In the genomic region with DNA sequence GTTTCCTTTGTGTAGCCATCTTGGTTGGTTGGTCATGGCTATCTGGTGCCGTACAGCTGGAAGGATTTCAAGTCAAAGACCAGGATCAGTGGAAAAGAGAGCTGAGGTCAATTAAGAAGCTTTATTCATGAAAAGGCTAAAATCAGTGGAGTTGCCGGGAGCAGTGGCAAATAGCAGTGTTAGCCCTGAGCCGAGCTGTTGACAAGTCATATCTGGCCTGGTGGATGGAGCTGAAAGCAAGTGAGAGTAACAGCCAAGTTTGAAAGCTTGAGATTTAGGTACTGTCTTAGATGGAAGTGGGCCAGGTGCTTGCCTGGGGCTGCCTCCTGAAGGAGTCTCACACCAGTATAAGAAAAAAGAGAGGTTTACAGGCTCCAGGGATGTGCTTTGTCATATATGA, we compare ENCODE assay signal across 1 cellular context.
TF ChIP-seq lines count a peak whose summit lies in the region.

No MANE protein-coding gene starts in this region.

TF ChIP-seq in IMR-90, 13 proteins besides CTCF, POLR2A, EP300 and RAD21:
- no peak for TF ChIP-seq BHLHE40 (IDR thresholded peaks at IDR 0.05; ENCODE audit: low read depth, low read length)
- no peak for TF ChIP-seq RFX5 (IDR thresholded peaks at IDR 0.05; ENCODE audit: low read depth, low read length)
- TF ChIP-seq RCOR1 (IDR thresholded peaks at IDR 0.05; ENCODE audit: insufficient replicate concordance, low read length): no peak
- no peak for TF ChIP-seq CHD1 (IDR thresholded peaks at IDR 0.05; ENCODE audit: low read depth, low read length)
- TF ChIP-seq, protein P1, sequence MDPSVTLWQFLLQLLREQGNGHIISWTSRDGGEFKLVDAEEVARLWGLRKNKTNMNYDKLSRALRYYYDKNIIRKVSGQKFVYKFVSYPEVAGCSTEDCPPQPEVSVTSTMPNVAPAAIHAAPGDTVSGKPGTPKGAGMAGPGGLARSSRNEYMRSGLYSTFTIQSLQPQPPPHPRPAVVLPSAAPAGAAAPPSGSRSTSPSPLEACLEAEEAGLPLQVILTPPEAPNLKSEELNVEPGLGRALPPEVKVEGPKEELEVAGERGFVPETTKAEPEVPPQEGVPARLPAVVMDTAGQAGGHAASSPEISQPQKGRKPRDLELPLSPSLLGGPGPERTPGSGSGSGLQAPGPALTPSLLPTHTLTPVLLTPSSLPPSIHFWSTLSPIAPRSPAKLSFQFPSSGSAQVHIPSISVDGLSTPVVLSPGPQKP (IDR thresholded peaks at IDR 0.05; ENCODE audit: borderline replicate concordance, low read depth, low read length): no peak
- TF ChIP-seq NFE2L2 (IDR thresholded peaks at IDR 0.05; ENCODE audit: low read depth, low read length): no peak
- TF ChIP-seq FOS (IDR thresholded peaks at IDR 0.05; ENCODE audit: low read depth, low read length): no peak
- TF ChIP-seq SMC3 (IDR thresholded peaks at IDR 0.05; ENCODE audit: low read depth, low read length): no peak
- no peak for TF ChIP-seq CEBPB (IDR thresholded peaks at IDR 0.05; ENCODE audit: low read depth, low read length)
- TF ChIP-seq, protein P2, sequence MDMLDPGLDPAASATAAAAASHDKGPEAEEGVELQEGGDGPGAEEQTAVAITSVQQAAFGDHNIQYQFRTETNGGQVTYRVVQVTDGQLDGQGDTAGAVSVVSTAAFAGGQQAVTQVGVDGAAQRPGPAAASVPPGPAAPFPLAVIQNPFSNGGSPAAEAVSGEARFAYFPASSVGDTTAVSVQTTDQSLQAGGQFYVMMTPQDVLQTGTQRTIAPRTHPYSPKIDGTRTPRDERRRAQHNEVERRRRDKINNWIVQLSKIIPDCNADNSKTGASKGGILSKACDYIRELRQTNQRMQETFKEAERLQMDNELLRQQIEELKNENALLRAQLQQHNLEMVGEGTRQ (IDR thresholded peaks at IDR 0.05; ENCODE audit: low read depth, low read length): no peak
- TF ChIP-seq MAZ (IDR thresholded peaks at IDR 0.05; ENCODE audit: borderline replicate concordance, low read depth, low read length): no peak
- TF ChIP-seq MAFK (IDR thresholded peaks at IDR 0.05; ENCODE audit: low read depth, low read length): no peak
- no peak for TF ChIP-seq MXI1 (IDR thresholded peaks at IDR 0.05; ENCODE audit: borderline replicate concordance, low read depth, low read length)
